In the genomic region with DNA sequence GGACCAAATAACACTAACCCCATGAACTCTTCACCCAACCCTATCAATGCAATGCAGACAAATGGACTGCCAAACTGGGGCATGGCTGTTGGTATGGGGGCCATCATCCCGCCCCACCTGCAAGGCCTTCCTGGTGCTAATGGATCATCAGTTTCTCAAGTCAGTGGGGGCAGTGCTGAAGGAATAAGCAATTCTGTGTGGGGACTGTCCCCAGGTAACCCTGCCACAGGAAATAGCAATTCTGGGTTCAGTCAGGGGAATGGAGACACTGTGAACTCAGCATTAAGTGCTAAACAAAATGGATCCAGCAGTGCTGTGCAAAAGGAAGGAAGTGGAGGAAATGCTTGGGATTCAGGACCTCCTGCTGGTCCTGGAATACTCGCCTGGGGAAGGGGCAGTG, we compare ENCODE assay signal across 26 cellular contexts.
DNase-seq lines count a peak whose midpoint lies in the region; ATAC-seq, FAIRE-seq and TF ChIP-seq lines count a peak whose summit lies in the region.
"Had no signal": no experiment of that assay in that cellular context is flagged by ENCODE, and none has a peak within 500 bp of the region (broad histone marks: within the 10 kb centered on the region; RNA-seq: fewer than 3 reads in every experiment).

No MANE protein-coding gene starts in this region.

- no peak overlapping the region for H3K27ac ChIP-seq in HCT116 (ENCODE audit: low read depth, low read length)
- no peak overlapping the region for H3K27ac ChIP-seq in endothelial cell of umbilical vein (ENCODE audit: insufficient read depth, low read depth, low read length)
- H3K27ac ChIP-seq in aorta (ENCODE audit: low read depth in 1 of 2, low read length in 2 of 2) = no peak overlapping the region
- H3K27ac ChIP-seq: BLaER1, HL-60, RWPE1, SK-N-MC had no signal

- no peak for TF ChIP-seq CTCF in HCT116 (IDR thresholded peaks at IDR 0.05 in 2 of 3, conservative IDR thresholded peaks at IDR 0.05 in 1 of 3; ENCODE audit: borderline replicate concordance in 1 of 3, insufficient read depth in 1 of 3, low read depth in 2 of 3, low read length in 2 of 3)
- TF ChIP-seq CTCF in endothelial cell of umbilical vein (IDR thresholded peaks at IDR 0.05; ENCODE audit: extremely low read depth in 1 of 2, insufficient read depth in 1 of 2, low read depth in 1 of 2, low read length in 2 of 2) = no peak

- intact Hi-C loops in activated naive CD4-positive, alpha-beta T cell treated with anti-CD3 and anti-CD28 coated beads for 36 hours (cut with micrococcal nuclease) = loop anchor here (2.0 kb wide), 1 partner anchor 31 kb away; no protein-coding TSS in a partner anchor
- intact Hi-C loops in HCT116 (cut with micrococcal nuclease) (no loop called here), endothelial cell of umbilical vein (cut with micrococcal nuclease) (no loop called here), aorta (cut with DNase I) (no loop called here)

- 87 to 95% methylated on average over 2 of the region's 2 CpGs for WGBS in aorta, 2 donors

- TSS peak; percentile 33 for BruUV-seq in HCT116 (replicated peaks; lab: Mats Ljungman, UMichigan)
- BruUV-seq in endothelial cell of umbilical vein (replicated peaks; lab: Mats Ljungman, UMichigan) = no TSS peak

- H3K79me2 ChIP-seq in HCT116 (ENCODE audit: insufficient read depth, low read length) = no peaks in the 10 kb centered on the region
- peaks cover 3% of the 10 kb centered on the region for H3K79me2 ChIP-seq in endothelial cell of umbilical vein (ENCODE audit: control insufficient read depth, insufficient read depth, low read length)

- no peaks in the 10 kb centered on the region for H3K9me3 Mint-ChIP-seq in activated naive CD4-positive, alpha-beta T cell treated with anti-CD3 and anti-CD28 coated beads for 36 hours
- no peaks in the 10 kb centered on the region for H3K9me3 Mint-ChIP-seq in activated naive CD4-positive, alpha-beta T cell treated with anti-CD3 and anti-CD28 coated beads, Interleukin-2, amount 10 ng/mL, durations not matched to agents 7 days and 5 days
- H3K9me3 Mint-ChIP-seq: CD4-positive, alpha-beta memory T cell; GM23338 had no signal

- H3K27ac Mint-ChIP-seq in activated naive CD4-positive, alpha-beta T cell treated with anti-CD3 and anti-CD28 coated beads for 36 hours = peak overlapping the region; percentile 30
- H3K27ac Mint-ChIP-seq in activated naive CD4-positive, alpha-beta T cell treated with anti-CD3 and anti-CD28 coated beads, Interleukin-2, amount 10 ng/mL, durations not matched to agents 7 days and 5 days = no peak overlapping the region
- H3K27ac Mint-ChIP-seq: GM23338 had no signal

- H3K4me3 Mint-ChIP-seq in activated naive CD4-positive, alpha-beta T cell treated with anti-CD3 and anti-CD28 coated beads for 36 hours = no peak overlapping the region
- H3K4me3 Mint-ChIP-seq in activated naive CD4-positive, alpha-beta T cell treated with anti-CD3 and anti-CD28 coated beads, Interleukin-2, amount 10 ng/mL, durations not matched to agents 7 days and 5 days = no peak overlapping the region
- H3K4me3 Mint-ChIP-seq: CD4-positive, alpha-beta memory T cell; GM23338 had no signal

- DNase-seq in activated naive CD4-positive, alpha-beta T cell treated with anti-CD3 and anti-CD28 coated beads for 36 hours = peak; percentile 32
- DNase-seq in activated naive CD4-positive, alpha-beta T cell treated with anti-CD3 and anti-CD28 coated beads, Interleukin-2, amount 10 ng/mL, durations not matched to agents 7 days and 5 days = no peak
- no peak for DNase-seq in HCT116 (ENCODE audit: low read depth, low spot score)
- DNase-seq in endothelial cell of umbilical vein (ENCODE audit: low read depth, low spot score) = no peak
- DNase-seq in urothelium cell line (ENCODE audit: low spot score) = no peak
- no peak for DNase-seq in aorta
- no peak for DNase-seq in NCI-H187 (lab: John Stamatoyannopoulos, UW)
- DNase-seq: Caco-2; CD4-positive, alpha-beta memory T cell; DND-41; HCEC 1CT; KG1; NCI-H1092 treated with DMSO at 0.1 percent for 48 hours; NCI-H1436 treated with DMSO at 0.1 percent for 48 hours; NCI-H2029; NCI-H226; NCI-H510A treated with DMSO at 0.1 percent for 48 hours; NCI-H748 treated with DMSO at 0.1 percent for 48 hours; SHP77 treated with DMSO at 0.1 percent for 48 hours had no signal

- H3K4me3 ChIP-seq in HCT116 (replicated peaks in 1 of 2; ENCODE audit: low read depth in 1 of 2, low read length in 2 of 2) (no peak overlapping the region), endothelial cell of umbilical vein (replicated peaks in 1 of 3; ENCODE audit: insufficient read depth in 1 of 3, low read depth in 1 of 3, low read length in 3 of 3) (no peak overlapping the region), aorta (ENCODE audit: low read length in 2 of 2) (no peak overlapping the region)
- H3K4me3 ChIP-seq: BLaER1, GM12878, GM23338, SK-N-MC had no signal

- H3K4me1 ChIP-seq in HCT116 (ENCODE audit: control insufficient read depth in 1 of 2, insufficient read depth in 2 of 2, low read length in 2 of 2) = peaks cover 0 to 2% of the 10 kb centered on the region in 2 experiments; a peak in 1 of 4 replicates
- H3K4me1 ChIP-seq in endothelial cell of umbilical vein (ENCODE audit: control insufficient read depth, extremely low read depth, insufficient read depth, low read length) = peaks cover 7% of the 10 kb centered on the region
- H3K4me1 ChIP-seq in aorta (ENCODE audit: control insufficient read depth in 1 of 2, insufficient read depth in 2 of 2, low read length in 2 of 2) = no peaks in the 10 kb centered on the region
- H3K4me1 ChIP-seq: Caco-2 had no signal

- H4K20me1 ChIP-seq in HCT116 (ENCODE audit: insufficient read depth) (no peaks in the 10 kb centered on the region), endothelial cell of umbilical vein (replicated peaks; ENCODE audit: control insufficient read depth, extremely low read depth, insufficient read depth, low read length) (no peaks in the 10 kb centered on the region)
- H4K20me1 ChIP-seq: BLaER1 had no signal

- POLR2A ChIA-PET in HCT116 (lab: Charles Lee) (no interaction called here), endothelial cell of umbilical vein (lab: Charles Lee) (no interaction called here)

- no peak for TF ChIP-seq RAD21 in HCT116 (IDR thresholded peaks at IDR 0.05; ENCODE audit: low read depth)

- H3K36me3 Mint-ChIP-seq in activated naive CD4-positive, alpha-beta T cell treated with anti-CD3 and anti-CD28 coated beads for 36 hours (ENCODE audit: low read depth) = peaks cover 23% of the 10 kb centered on the region
- peaks cover 39% of the 10 kb centered on the region for H3K36me3 Mint-ChIP-seq in activated naive CD4-positive, alpha-beta T cell treated with anti-CD3 and anti-CD28 coated beads, Interleukin-2, amount 10 ng/mL, durations not matched to agents 7 days and 5 days

- H3K27me3 ChIP-seq in HCT116 (ENCODE audit: insufficient read depth, low read length) (no peaks in the 10 kb centered on the region), endothelial cell of umbilical vein (ENCODE audit: control insufficient read depth in 2 of 2, insufficient read depth in 2 of 2, low read length in 2 of 2) (no peaks in the 10 kb centered on the region), aorta (ENCODE audit: control insufficient read depth in 1 of 2, insufficient read depth in 2 of 2, low read length in 1 of 2) (no peaks in the 10 kb centered on the region)
- H3K27me3 ChIP-seq: BLaER1 had no signal

- CTCF ChIA-PET in activated naive CD4-positive, alpha-beta T cell treated with anti-CD3 and anti-CD28 coated beads for 36 hours (lab: Charles Lee) = no interaction called here
- CTCF ChIA-PET in activated naive CD4-positive, alpha-beta T cell treated with anti-CD3 and anti-CD28 coated beads, Interleukin-2, amount 10 ng/mL, durations not matched to agents 7 days and 5 days (lab: Charles Lee) = no interaction called here
- CTCF ChIA-PET in HCT116 (lab: Charles Lee) (no interaction called here), endothelial cell of umbilical vein (lab: Charles Lee) (no interaction called here)

- ATAC-seq in HCT116 = no peak
- no peak for ATAC-seq in aorta (ENCODE audit: low FRiP score)
- ATAC-seq: GM12878, GM23338, HepG2 had no signal

- TF ChIP-seq POLR2A in HCT116 (IDR thresholded peaks at IDR 0.05; ENCODE audit: borderline replicate concordance, extremely low read depth, insufficient read depth, insufficient read length) (no peak), endothelial cell of umbilical vein (IDR thresholded peaks at IDR 0.05; ENCODE audit: low read depth, low read length) (no peak)

- H3K27me3 Mint-ChIP-seq in activated naive CD4-positive, alpha-beta T cell treated with anti-CD3 and anti-CD28 coated beads for 36 hours (ENCODE audit: low read depth) = no peaks in the 10 kb centered on the region
- H3K27me3 Mint-ChIP-seq in activated naive CD4-positive, alpha-beta T cell treated with anti-CD3 and anti-CD28 coated beads, Interleukin-2, amount 10 ng/mL, durations not matched to agents 7 days and 5 days = no peaks in the 10 kb centered on the region
- H3K27me3 Mint-ChIP-seq: CD4-positive, alpha-beta memory T cell had no signal

- peaks cover 35% of the 10 kb centered on the region for H3K4me1 Mint-ChIP-seq in activated naive CD4-positive, alpha-beta T cell treated with anti-CD3 and anti-CD28 coated beads for 36 hours (ENCODE audit: low read depth)
- peaks cover 5% of the 10 kb centered on the region for H3K4me1 Mint-ChIP-seq in activated naive CD4-positive, alpha-beta T cell treated with anti-CD3 and anti-CD28 coated beads, Interleukin-2, amount 10 ng/mL, durations not matched to agents 7 days and 5 days

- H3K9ac ChIP-seq in HCT116 (ENCODE audit: low read length) (no peak overlapping the region), endothelial cell of umbilical vein (replicated peaks; ENCODE audit: extremely low read depth, insufficient read depth, low read length) (no peak overlapping the region)
- H3K9ac ChIP-seq: BLaER1 had no signal

- H3K9me1 ChIP-seq in endothelial cell of umbilical vein (replicated peaks; ENCODE audit: control insufficient read depth, extremely low read depth, insufficient read depth, low read length) = no peaks in the 10 kb centered on the region

- H3K9me3 ChIP-seq in HCT116 (ENCODE audit: control insufficient read depth in 1 of 2, insufficient read depth in 1 of 2, low read depth in 1 of 2, low read length in 2 of 2) = no peaks in the 10 kb centered on the region; a peak in 1 of 4 replicates
- H3K9me3 ChIP-seq in endothelial cell of umbilical vein (replicated peaks; ENCODE audit: control insufficient read depth, insufficient read depth, low read length) = no peaks in the 10 kb centered on the region
- no peaks in the 10 kb centered on the region for H3K9me3 ChIP-seq in aorta (ENCODE audit: control insufficient read depth, low read length)
- H3K9me3 ChIP-seq: Caco-2 had no signal

- H2AFZ ChIP-seq in HCT116 (ENCODE audit: low read depth, low read length, poor library complexity, severe bottlenecking) (no peak overlapping the region), endothelial cell of umbilical vein (ENCODE audit: low read depth, low read length) (no peak overlapping the region)
- H2AFZ ChIP-seq: GM23338 had no signal

- RAD21 ChIA-PET in HCT116 (lab: Charles Lee; ENCODE audit: low non-redundant PET in 1 of 2, low total read pairs in 2 of 2, uncharacterized antibody in 2 of 2, unreplicated experiment in 2 of 2) = no interaction called here

- peak; percentile 43 for FAIRE-seq in endothelial cell of umbilical vein (lab: Jason Lieb, UNC)
- peak; percentile 44 for FAIRE-seq in urothelium cell line (lab: Jason Lieb, UNC)
- FAIRE-seq: GM12878, HepG2 had no signal

- dilution Hi-C loops in endothelial cell of umbilical vein (cut with MboI; ENCODE audit: extremely low pct_ligation_motif_present, low sequenced_read_pairs) = no loop called here

- peaks cover 7 to 12% of the 10 kb centered on the region in 2 experiments for H3K36me3 ChIP-seq in HCT116 (ENCODE audit: control insufficient read depth in 1 of 2, insufficient read depth in 2 of 2, low read length in 2 of 2)
- H3K36me3 ChIP-seq in endothelial cell of umbilical vein (ENCODE audit: control insufficient read depth in 2 of 2, extremely low read depth in 1 of 2, insufficient read depth in 2 of 2, low read length in 2 of 2) = peaks cover 0 to 21% of the 10 kb centered on the region in 2 experiments
- H3K36me3 ChIP-seq in aorta (ENCODE audit: control insufficient read depth in 1 of 2, insufficient read depth in 2 of 2, low read length in 1 of 2) = peaks cover 0 to 7% of the 10 kb centered on the region in 2 donors

- H3K4me2 ChIP-seq in HCT116 (ENCODE audit: low read length) = no peak overlapping the region
- H3K4me2 ChIP-seq in endothelial cell of umbilical vein (ENCODE audit: insufficient read depth, low read length) = no peak overlapping the region
- H3K4me2 ChIP-seq: BLaER1, GM23338 had no signal

- H3K9me2 ChIP-seq in HCT116 (ENCODE audit: insufficient read depth) = no peaks in the 10 kb centered on the region
